In the genomic region with DNA sequence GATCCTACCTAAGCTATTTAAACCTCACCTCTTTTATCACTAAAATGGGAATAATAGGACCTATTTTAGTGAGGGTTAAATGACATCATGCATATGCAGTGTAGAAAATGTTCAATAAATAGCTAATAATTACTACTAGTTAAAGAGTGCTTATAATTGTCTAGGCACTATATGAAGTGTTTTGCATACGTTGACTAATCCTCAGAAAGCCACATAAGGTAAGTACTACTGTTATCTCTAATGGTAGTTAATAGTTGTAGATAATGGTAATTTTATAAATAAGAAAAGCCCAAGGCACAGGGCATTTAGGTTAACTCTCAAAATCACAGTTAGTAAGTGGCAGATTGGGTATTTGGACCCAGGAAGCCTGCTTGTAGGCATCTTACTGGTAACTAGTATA, we compare ENCODE assay signal across 8 cellular contexts.
"Had no signal": no experiment of that assay in that cellular context is flagged by ENCODE, and none has a peak within 500 bp of the region (broad histone marks: within the 10 kb centered on the region; RNA-seq: fewer than 3 reads in every experiment).

No MANE protein-coding gene starts in this region.

- DNase-seq: GM23248, GOT3, H7, H9, HCEC 1CT, HFFc6 had no signal

- ATAC-seq: GM23338, HCT116 had no signal
